1 cellular context compared by ENCODE assay signal in genomic region chr15:70584441-70584837, GRCh38.
TF ChIP-seq lines count a peak whose summit lies in the region.

No MANE protein-coding gene starts in this region.

TF ChIP-seq in HCT116, 20 proteins besides CTCF, POLR2A, EP300 and RAD21 (continued from another document):
- TF ChIP-seq JUND (IDR thresholded peaks at IDR 0.05), result no peak
- no peak for TF ChIP-seq ELF1 (IDR thresholded peaks at IDR 0.05; ENCODE audit: borderline replicate concordance, low read depth)
- TF ChIP-seq MAX (IDR thresholded peaks at IDR 0.05), result no peak
- no peak for TF ChIP-seq EGR1 (IDR thresholded peaks at IDR 0.05; ENCODE audit: low read depth)
- no peak for TF ChIP-seq EZH2phosphoT487 (IDR thresholded peaks at IDR 0.05; ENCODE audit: borderline replicate concordance)
- no peak for TF ChIP-seq YY1 (IDR thresholded peaks at IDR 0.05; ENCODE audit: extremely low read depth, insufficient replicate concordance, low read depth, low read length)
- TF ChIP-seq ZBTB33 (IDR thresholded peaks at IDR 0.05; ENCODE audit: extremely low read depth, insufficient replicate concordance, low read length), result no peak
- no peak for TF ChIP-seq REST (IDR thresholded peaks at IDR 0.05; ENCODE audit: low read depth)
TF ChIP-seq in HCT116: peak in this region for 0.
